ENCODE assay signal across 12 cellular contexts in the genomic region with DNA sequence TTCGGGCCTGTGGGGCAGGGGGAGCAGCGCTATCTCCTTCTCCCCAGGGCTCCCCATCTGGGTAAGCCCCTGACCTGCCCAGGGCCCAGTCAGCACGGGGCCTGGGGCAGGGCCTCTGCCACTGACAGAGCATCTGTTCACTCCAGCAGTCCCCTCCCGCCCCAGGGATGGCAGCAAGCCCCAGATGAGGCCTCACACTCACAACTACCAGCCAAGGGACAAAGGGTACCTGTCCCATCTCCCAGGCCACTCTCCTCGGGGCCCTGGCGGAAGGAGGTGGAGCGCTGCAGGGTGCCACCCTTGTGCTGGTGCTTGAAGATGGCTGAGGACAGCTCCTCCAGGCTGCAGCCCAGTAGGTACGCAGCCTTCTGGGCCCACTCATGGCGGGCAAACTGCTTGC.
DNase-seq lines count a peak whose midpoint lies in the region; ATAC-seq and TF ChIP-seq lines count a peak whose summit lies in the region.
"Had no signal": no experiment of that assay in that cellular context is flagged by ENCODE, and none has a peak within 500 bp of the region (broad histone marks: within the 10 kb centered on the region; RNA-seq: fewer than 3 reads in every experiment).

No MANE protein-coding gene starts in this region.

- H3K9me3 ChIP-seq in IMR-90 (ENCODE audit: control insufficient read depth, insufficient read depth, low read length) (no peaks in the 10 kb centered on the region), mesenchymal stem cell (ENCODE audit: control insufficient read depth, low read length) (no peaks in the 10 kb centered on the region), skeletal muscle tissue (ENCODE audit: control insufficient read depth in 3 of 3, low read length in 3 of 3) (no peaks in the 10 kb centered on the region)
- H3K9me3 ChIP-seq in naive thymus-derived CD4-positive, alpha-beta T cell (ENCODE audit: control insufficient read depth in 2 of 3, low read length in 3 of 3) = no peaks in the 10 kb centered on the region

- H3K9ac ChIP-seq in IMR-90 (ENCODE audit: low read depth, low read length) (no peak overlapping the region), mesenchymal stem cell (ENCODE audit: low read length) (no peak overlapping the region), skeletal muscle tissue (ENCODE audit: low read depth in 1 of 3, low read length in 3 of 3) (peak overlapping the region in 2 of 3 donors; percentile 9 to 72)

- H2BK15ac ChIP-seq in IMR-90 (ENCODE audit: low read depth, low read length) (no peak overlapping the region), mesenchymal stem cell (ENCODE audit: low read depth, poor library complexity, severe bottlenecking) (no peak overlapping the region)

- ATAC-seq in IMR-90 (ENCODE audit: low read depth) (no peak), HG02840 (IDR thresholded peaks at IDR 0.05; ENCODE audit: low FRiP score, unreplicated experiment) (no peak), omental fat pad (ENCODE audit: low FRiP score) (no peak)
- no peak for ATAC-seq in activated naive CD4-positive, alpha-beta T cell treated with anti-CD3 and anti-CD28 coated beads, Interleukin-2, amount 50 U/mL, for 72 hours
- ATAC-seq in naive thymus-derived CD4-positive, alpha-beta T cell = no peak

- TF ChIP-seq POLR2A in IMR-90 (IDR thresholded peaks at IDR 0.05; ENCODE audit: low read depth, low read length) = no peak

- H3K4me3 Mint-ChIP-seq in naive thymus-derived CD4-positive, alpha-beta T cell = no peak overlapping the region
- H3K4me3 Mint-ChIP-seq: CD8-positive, alpha-beta memory T cell had no signal

- H2AFZ ChIP-seq in IMR-90 (replicated peaks; ENCODE audit: low read length, poor library complexity) (no peak overlapping the region), mesenchymal stem cell (ENCODE audit: low read depth, low read length) (no peak overlapping the region)

- H2BK12ac ChIP-seq in mesenchymal stem cell (ENCODE audit: low read length in 2 of 2) = no peak overlapping the region

- H3K9me3 Mint-ChIP-seq in activated naive CD4-positive, alpha-beta T cell treated with anti-CD3 and anti-CD28 coated beads, Interleukin-2, amount 50 U/mL, for 72 hours = no peaks in the 10 kb centered on the region
- no peaks in the 10 kb centered on the region for H3K9me3 Mint-ChIP-seq in naive thymus-derived CD4-positive, alpha-beta T cell
- H3K9me3 Mint-ChIP-seq: CD8-positive, alpha-beta memory T cell had no signal

- BruUV-seq in IMR-90 (replicated peaks; lab: Mats Ljungman, UMichigan) = TSS peak; percentile 51

- peaks cover 0 to 4% of the 10 kb centered on the region in 2 donors for H3K36me3 Mint-ChIP-seq in activated naive CD4-positive, alpha-beta T cell treated with anti-CD3 and anti-CD28 coated beads, Interleukin-2, amount 50 U/mL, for 72 hours
- peaks cover 0 to 23% (median 12%) of the 10 kb centered on the region in 5 donors for H3K36me3 Mint-ChIP-seq in naive thymus-derived CD4-positive, alpha-beta T cell

- no peak overlapping the region for H3K23ac ChIP-seq in IMR-90 (ENCODE audit: low read depth, low read length)
- H3K23ac ChIP-seq in mesenchymal stem cell (ENCODE audit: low read length in 2 of 2) = no peak overlapping the region

- dilution Hi-C loops in IMR-90 (cut with HindIII; ENCODE audit: low sequenced_read_pairs, unreplicated experiment) = no loop called here

- H3K4ac ChIP-seq in IMR-90 (ENCODE audit: low read depth, low read length) (no peak overlapping the region), mesenchymal stem cell (ENCODE audit: low read depth in 1 of 2, low read length in 2 of 2) (no peak overlapping the region)

- CTCF ChIA-PET in IMR-90 (lab: Yijun Ruan, JAX) (interaction anchor here (0.9 to 3.1 kb wide), 5 partner anchors 9 to 389 kb away, joined by 3 to 42 read pairs (median 10); a partner anchor contains a TSS), RWPE1 (lab: Yijun Ruan, JAX) (interaction anchor here (0.6 to 3.2 kb wide), 4 partner anchors 8 to 150 kb away, joined by 3 to 30 read pairs (median 4); no protein-coding TSS in a partner anchor)
- CTCF ChIA-PET in naive thymus-derived CD4-positive, alpha-beta T cell (lab: Charles Lee) = interaction anchor here (0.6 to 7.2 kb wide), 12 partner anchors 8 to 388 kb away, joined by 3 to 95 read pairs (median 4); a partner anchor contains a TSS

- H4K5ac ChIP-seq in IMR-90 (ENCODE audit: low read depth, low read length) = no peak overlapping the region

- TF ChIP-seq CTCF in IMR-90 (conservative IDR thresholded peaks at IDR 0.05; ENCODE audit: low read depth, low read length) (no peak), RWPE1 (conservative IDR thresholded peaks at IDR 0.05; ENCODE audit: low read depth) (no peak), omental fat pad (IDR thresholded peaks at IDR 0.05) (no peak)

- no peak for TF ChIP-seq RAD21 in IMR-90 (IDR thresholded peaks at IDR 0.05; ENCODE audit: low read length)

- H4K91ac ChIP-seq in IMR-90 (ENCODE audit: insufficient read depth, low read depth, low read length) (no peak overlapping the region), mesenchymal stem cell (ENCODE audit: low read length) (no peak overlapping the region)

- no peaks in the 10 kb centered on the region for H3K27me3 ChIP-seq in IMR-90 (ENCODE audit: control insufficient read depth, insufficient read depth, low read length)
- no peaks in the 10 kb centered on the region for H3K27me3 ChIP-seq in mesenchymal stem cell (ENCODE audit: control insufficient read depth in 1 of 2, insufficient read depth in 1 of 2, low read length in 2 of 2)
- no peaks in the 10 kb centered on the region for H3K27me3 ChIP-seq in skeletal muscle tissue (ENCODE audit: control insufficient read depth in 3 of 3, insufficient read depth in 3 of 3, low read length in 3 of 3)
- H3K27me3 ChIP-seq in naive thymus-derived CD4-positive, alpha-beta T cell (ENCODE audit: control insufficient read depth in 2 of 2, insufficient read depth in 2 of 2, low read length in 2 of 2) = no peaks in the 10 kb centered on the region

- H4K8ac ChIP-seq in IMR-90 (ENCODE audit: low read depth in 2 of 2, low read length in 2 of 2) (no peak overlapping the region), mesenchymal stem cell (ENCODE audit: low read length) (no peak overlapping the region)

- no peak overlapping the region for H3K14ac ChIP-seq in IMR-90 (replicated peaks; ENCODE audit: low read depth, low read length)
- H3K14ac ChIP-seq in mesenchymal stem cell (ENCODE audit: low read length in 2 of 2) = no peak overlapping the region

- DNase-seq in IMR-90 = no peak
- DNase-seq in RWPE1 (ENCODE audit: low spot score) = no peak
- DNase-seq in mesenchymal stem cell = no peak
- no peak for DNase-seq in activated naive CD4-positive, alpha-beta T cell treated with anti-CD3 and anti-CD28 coated beads, Interleukin-2, amount 50 U/mL, for 72 hours (ENCODE audit: low spot score in 2 of 2)
- no peak for DNase-seq in naive thymus-derived CD4-positive, alpha-beta T cell
- no peak for DNase-seq in omental fat pad (ENCODE audit: low spot score)
- DNase-seq: NCI-H187, NCI-H2081 treated with DMSO at 0.1 percent for 48 hours had no signal

- 0 out of 2 replicates have a peak, but pooled peaks cover 7% of the 10 kb centered on the region for H3K9me1 ChIP-seq in IMR-90 (ENCODE audit: insufficient read depth, low read length)

- WGBS in IMR-90 (ENCODE audit: extremely low coverage in 2 of 2, insufficient read length in 1 of 2), 2 experiments = 100% methylated on average over 2 of the region's 9 CpGs; no CpG with 5 or more reads in 1 of the 2 experiments
- 94% methylated on average over 9 of the region's 9 CpGs for WGBS in mesenchymal stem cell

- H3K4me3 ChIP-seq in IMR-90 (ENCODE audit: insufficient read depth, low read depth, low read length) (no peak overlapping the region), mesenchymal stem cell (ENCODE audit: insufficient read depth in 1 of 2, low read depth in 1 of 2, low read length in 2 of 2) (no peak overlapping the region), skeletal muscle tissue (ENCODE audit: low read length in 3 of 3) (no peak overlapping the region)
- H3K4me3 ChIP-seq in naive thymus-derived CD4-positive, alpha-beta T cell (ENCODE audit: low read length) = no peak overlapping the region
- H3K4me3 ChIP-seq: SK-N-MC had no signal

- H3K18ac ChIP-seq in IMR-90 (ENCODE audit: low read depth, low read length) = no peak overlapping the region
- H3K18ac ChIP-seq in mesenchymal stem cell (ENCODE audit: low read depth in 1 of 2, low read length in 2 of 2) = no peak overlapping the region

- H3K27ac ChIP-seq in IMR-90 (ENCODE audit: insufficient read depth, low read length) = no peak overlapping the region
- H3K27ac ChIP-seq in RWPE1 = 0 out of 2 replicates have a peak overlapping the region, but pooled peaks have one; percentile 4
- no peak overlapping the region for H3K27ac ChIP-seq in mesenchymal stem cell (ENCODE audit: low read length, poor library complexity, severe bottlenecking)
- peak overlapping the region; percentile 84 for H3K27ac ChIP-seq in skeletal muscle tissue (ENCODE audit: low read depth, low read length)
- no peak overlapping the region for H3K27ac ChIP-seq in naive thymus-derived CD4-positive, alpha-beta T cell (ENCODE audit: low read depth, low read length)
- H3K27ac ChIP-seq: SK-N-MC had no signal

- POLR2A ChIA-PET in IMR-90 (lab: Charles Lee; ENCODE audit: unreplicated experiment) (no interaction called here), RWPE1 (lab: Yijun Ruan, JAX; ENCODE audit: low non-redundant PET) (no interaction called here)
- POLR2A ChIA-PET in naive thymus-derived CD4-positive, alpha-beta T cell (lab: Charles Lee) = no interaction called here

- intact Hi-C loops in IMR-90 (cut with micrococcal nuclease) = no loop called here
- intact Hi-C loops in naive thymus-derived CD4-positive, alpha-beta T cell (cut with micrococcal nuclease) = no loop called here

- H3K4me2 ChIP-seq in IMR-90 (ENCODE audit: low read depth, low read length) (no peak overlapping the region), mesenchymal stem cell (ENCODE audit: low read length, poor library complexity, severe bottlenecking) (no peak overlapping the region)

- H3K56ac ChIP-seq in IMR-90 (ENCODE audit: extremely low read depth, insufficient read depth, low read length) = no peak overlapping the region

- peak overlapping the region in 1 of 2 donors; percentile 40 for H3K27ac Mint-ChIP-seq in activated naive CD4-positive, alpha-beta T cell treated with anti-CD3 and anti-CD28 coated beads, Interleukin-2, amount 50 U/mL, for 72 hours
- no peak overlapping the region for H3K27ac Mint-ChIP-seq in naive thymus-derived CD4-positive, alpha-beta T cell

- no peaks in the 10 kb centered on the region for H3K27me3 Mint-ChIP-seq in naive thymus-derived CD4-positive, alpha-beta T cell
- H3K27me3 Mint-ChIP-seq: CD8-positive, alpha-beta memory T cell had no signal

- no peak overlapping the region for H2BK120ac ChIP-seq in IMR-90 (ENCODE audit: low read depth, low read length)
- H2BK120ac ChIP-seq in mesenchymal stem cell (ENCODE audit: low read depth, low read length) = no peak overlapping the region

- no peak overlapping the region for H2BK20ac ChIP-seq in IMR-90 (ENCODE audit: low read depth, low read length)

- no peak overlapping the region for H2BK5ac ChIP-seq in IMR-90 (ENCODE audit: low read depth, low read length, poor library complexity, severe bottlenecking)
- no peak overlapping the region for H2BK5ac ChIP-seq in mesenchymal stem cell (ENCODE audit: low read depth, low read length, poor library complexity, severe bottlenecking)

- H3K4me1 Mint-ChIP-seq in naive thymus-derived CD4-positive, alpha-beta T cell = peaks cover 0 to 11% (median 5%) of the 10 kb centered on the region in 7 donors

- H2AK9ac ChIP-seq in IMR-90 (replicated peaks; ENCODE audit: low read depth, low read length, poor library complexity) = peak overlapping the region; percentile 16

- in situ Hi-C loops in IMR-90 (cut with MboI; ENCODE audit: low sequenced_read_pairs) = no loop called here

- H3K36me3 ChIP-seq in IMR-90 (ENCODE audit: control insufficient read depth, insufficient read depth, low read length) = peaks cover 32% of the 10 kb centered on the region
- H3K36me3 ChIP-seq in mesenchymal stem cell (ENCODE audit: control insufficient read depth in 1 of 2, insufficient read depth in 2 of 2, low read depth in 1 of 2, low read length in 2 of 2) = peaks cover 69 to 70% of the 10 kb centered on the region in 2 experiments
- peaks cover 71 to 80% (median 77%) of the 10 kb centered on the region in 3 donors for H3K36me3 ChIP-seq in skeletal muscle tissue (ENCODE audit: control insufficient read depth in 3 of 3, insufficient read depth in 3 of 3, low read length in 3 of 3)
- peaks cover 3 to 84% (median 6%) of the 10 kb centered on the region in 3 experiments for H3K36me3 ChIP-seq in naive thymus-derived CD4-positive, alpha-beta T cell (ENCODE audit: control insufficient read depth in 2 of 3, insufficient read depth in 3 of 3, low read length in 3 of 3)

- H4K20me1 ChIP-seq in IMR-90 (ENCODE audit: insufficient read depth, low read length) = peaks cover 23% of the 10 kb centered on the region

- H2AK5ac ChIP-seq in IMR-90 (ENCODE audit: low read depth, low read length) (no peak overlapping the region), mesenchymal stem cell (ENCODE audit: low read length, severe bottlenecking) (peak overlapping the region; percentile 14)

- peaks cover 0 to 10% of the 10 kb centered on the region in 2 experiments; a peak in 1 of 4 replicates for H3K79me1 ChIP-seq in IMR-90 (ENCODE audit: low read depth in 1 of 2, low read length in 2 of 2)
- H3K79me1 ChIP-seq in mesenchymal stem cell (replicated peaks; ENCODE audit: low read length, poor library complexity, severe bottlenecking) = peaks cover 2% of the 10 kb centered on the region

- H3K4me1 ChIP-seq in IMR-90 (ENCODE audit: control insufficient read depth, insufficient read depth, low read length) = no peaks in the 10 kb centered on the region
- peaks cover 49% of the 10 kb centered on the region for H3K4me1 ChIP-seq in mesenchymal stem cell (ENCODE audit: control insufficient read depth, insufficient read depth, low read depth, low read length)
- H3K4me1 ChIP-seq in skeletal muscle tissue (ENCODE audit: control insufficient read depth in 3 of 3, insufficient read depth in 3 of 3, low read length in 3 of 3) = peaks cover 56 to 82% (median 68%) of the 10 kb centered on the region in 3 donors
- no peaks in the 10 kb centered on the region for H3K4me1 ChIP-seq in naive thymus-derived CD4-positive, alpha-beta T cell (ENCODE audit: control insufficient read depth in 2 of 2, insufficient read depth in 2 of 2, low read length in 2 of 2)

Comparison
In these comparisons a context has a peak if more than half of its experiments do, and no peak if none do; other contexts are left out.
1. H3K27ac ChIP-seq: peak in RWPE1 (single experiment) and skeletal muscle tissue (single experiment); none in IMR-90 (single experiment), mesenchymal stem cell (single experiment) and naive thymus-derived CD4-positive, alpha-beta T cell (single experiment).
2. H3K9ac ChIP-seq: peak in skeletal muscle tissue (2 of 3); none in IMR-90 (single experiment) and mesenchymal stem cell (single experiment).